ENCODE assay signal across 1 cellular context in the genomic region with DNA sequence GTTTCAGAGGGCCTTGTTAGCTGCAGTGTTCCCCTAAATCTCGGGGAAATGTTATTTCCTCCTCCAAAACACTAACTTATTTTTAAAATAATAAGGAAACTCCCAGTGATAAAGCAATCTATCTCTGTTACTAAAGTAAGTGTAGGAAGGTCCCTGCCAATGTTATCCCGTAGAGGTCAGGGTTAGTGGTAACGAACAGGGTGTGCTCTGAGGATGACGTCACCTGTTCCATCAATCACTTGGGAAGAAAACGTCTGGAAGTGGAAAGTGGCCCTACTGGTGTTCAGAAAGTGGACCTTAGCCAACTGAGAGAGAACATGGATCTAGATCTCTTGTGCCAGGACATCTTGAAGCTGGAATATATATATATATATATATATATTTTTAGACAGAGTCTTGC.
A peak's percentile ranks its signal among the peaks of the same experiment; 100 is the strongest.
TF ChIP-seq lines count a peak whose summit lies in the region.

No MANE protein-coding gene starts in this region.

TF ChIP-seq in K562, 482 proteins besides CTCF, POLR2A, EP300 and RAD21 (continued from another document):
- TF ChIP-seq, protein P1, sequence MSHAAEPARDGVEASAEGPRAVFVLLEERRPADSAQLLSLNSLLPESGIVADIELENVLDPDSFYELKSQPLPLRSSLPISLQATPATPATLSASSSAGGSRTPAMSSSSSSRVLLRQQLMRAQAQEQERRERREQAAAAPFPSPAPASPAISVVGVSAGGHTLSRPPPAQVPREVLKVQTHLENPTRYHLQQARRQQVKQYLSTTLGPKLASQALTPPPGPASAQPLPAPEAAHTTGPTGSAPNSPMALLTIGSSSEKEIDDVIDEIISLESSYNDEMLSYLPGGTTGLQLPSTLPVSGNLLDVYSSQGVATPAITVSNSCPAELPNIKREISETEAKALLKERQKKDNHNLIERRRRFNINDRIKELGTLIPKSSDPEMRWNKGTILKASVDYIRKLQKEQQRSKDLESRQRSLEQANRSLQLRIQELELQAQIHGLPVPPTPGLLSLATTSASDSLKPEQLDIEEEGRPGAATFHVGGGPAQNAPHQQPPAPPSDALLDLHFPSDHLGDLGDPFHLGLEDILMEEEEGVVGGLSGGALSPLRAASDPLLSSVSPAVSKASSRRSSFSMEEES (CRISPR knock-in tag; IDR thresholded peaks at IDR 0.05): no peak
- TF ChIP-seq COPS2 (conservative IDR thresholded peaks at IDR 0.05) (no peak), PPARD (CRISPR knock-in tag; IDR thresholded peaks at IDR 0.05) (no peak), ESRRB (CRISPR knock-in tag; IDR thresholded peaks at IDR 0.05; ENCODE audit: borderline replicate concordance) (no peak), MAFK (IDR thresholded peaks at IDR 0.05; ENCODE audit: low read length) (no peak), JUND (IDR thresholded peaks at IDR 0.05; ENCODE audit: borderline replicate concordance, low read depth, low read length) (peak; percentile 95), JUND (tag; IDR thresholded peaks at IDR 0.05; ENCODE audit: borderline replicate concordance, low read depth, low read length) (peak; percentile 95), ZNF41 (CRISPR knock-in tag; conservative IDR thresholded peaks at IDR 0.05) (no peak), SOX6 (IDR thresholded peaks at IDR 0.05) (no peak), NCOA6 (IDR thresholded peaks at IDR 0.05) (no peak), ZNF253 (CRISPR knock-in tag; conservative IDR thresholded peaks at IDR 0.05) (no peak), SMARCA4 (IDR thresholded peaks at IDR 0.05) (no peak), PTTG1 (tag; IDR thresholded peaks at IDR 0.05; ENCODE audit: low read depth) (no peak), ZNF830 (CRISPR knock-in tag; IDR thresholded peaks at IDR 0.05) (no peak), DPF2 (IDR thresholded peaks at IDR 0.05) (no peak), HNRNPLL (IDR thresholded peaks at IDR 0.05; ENCODE audit: low read depth, low read length, poor library complexity, severe bottlenecking) (no peak), ZNF232 (CRISPR knock-in tag; IDR thresholded peaks at IDR 0.05) (no peak), DACH1 (IDR thresholded peaks at IDR 0.05; ENCODE audit: partially characterized antibody) (no peak), ZFPM2 (CRISPR knock-in tag; IDR thresholded peaks at IDR 0.05) (no peak), SRSF1 (IDR thresholded peaks at IDR 0.05; ENCODE audit: low read depth, low read length) (no peak), HMGN3 (IDR thresholded peaks at IDR 0.05; ENCODE audit: borderline replicate concordance, extremely low read depth, insufficient read length, low read depth, low read length) (no peak), U2AF2 (optimal IDR thresholded peaks at IDR 0.05; ENCODE audit: low read depth, low read length) (no peak)
- TF ChIP-seq, protein P2, sequence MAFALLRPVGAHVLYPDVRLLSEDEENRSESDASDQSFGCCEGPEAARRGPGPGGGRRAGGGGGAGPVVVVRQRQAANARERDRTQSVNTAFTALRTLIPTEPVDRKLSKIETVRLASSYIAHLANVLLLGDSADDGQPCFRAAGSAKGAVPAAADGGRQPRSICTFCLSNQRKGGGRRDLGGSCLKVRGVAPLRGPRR (CRISPR knock-in tag; IDR thresholded peaks at IDR 0.05): no peak
- TF ChIP-seq, protein P3, sequence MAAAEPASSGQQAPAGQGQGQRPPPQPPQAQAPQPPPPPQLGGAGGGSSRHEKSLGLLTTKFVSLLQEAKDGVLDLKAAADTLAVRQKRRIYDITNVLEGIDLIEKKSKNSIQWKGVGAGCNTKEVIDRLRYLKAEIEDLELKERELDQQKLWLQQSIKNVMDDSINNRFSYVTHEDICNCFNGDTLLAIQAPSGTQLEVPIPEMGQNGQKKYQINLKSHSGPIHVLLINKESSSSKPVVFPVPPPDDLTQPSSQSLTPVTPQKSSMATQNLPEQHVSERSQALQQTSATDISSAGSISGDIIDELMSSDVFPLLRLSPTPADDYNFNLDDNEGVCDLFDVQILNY (CRISPR knock-in tag; IDR thresholded peaks at IDR 0.05): no peak
- TF ChIP-seq, protein P4, sequence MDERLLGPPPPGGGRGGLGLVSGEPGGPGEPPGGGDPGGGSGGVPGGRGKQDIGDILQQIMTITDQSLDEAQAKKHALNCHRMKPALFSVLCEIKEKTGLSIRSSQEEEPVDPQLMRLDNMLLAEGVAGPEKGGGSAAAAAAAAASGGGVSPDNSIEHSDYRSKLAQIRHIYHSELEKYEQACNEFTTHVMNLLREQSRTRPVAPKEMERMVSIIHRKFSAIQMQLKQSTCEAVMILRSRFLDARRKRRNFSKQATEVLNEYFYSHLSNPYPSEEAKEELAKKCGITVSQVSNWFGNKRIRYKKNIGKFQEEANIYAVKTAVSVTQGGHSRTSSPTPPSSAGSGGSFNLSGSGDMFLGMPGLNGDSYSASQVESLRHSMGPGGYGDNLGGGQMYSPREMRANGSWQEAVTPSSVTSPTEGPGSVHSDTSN (CRISPR knock-in tag; IDR thresholded peaks at IDR 0.05; ENCODE audit: low read depth): 0 out of 2 replicates have a peak, but pooled peaks have one; percentile 30
- TF ChIP-seq, protein P4 (tag; conservative IDR thresholded peaks at IDR 0.05; ENCODE audit: low read depth): peak; percentile 83
- TF ChIP-seq, protein P5, sequence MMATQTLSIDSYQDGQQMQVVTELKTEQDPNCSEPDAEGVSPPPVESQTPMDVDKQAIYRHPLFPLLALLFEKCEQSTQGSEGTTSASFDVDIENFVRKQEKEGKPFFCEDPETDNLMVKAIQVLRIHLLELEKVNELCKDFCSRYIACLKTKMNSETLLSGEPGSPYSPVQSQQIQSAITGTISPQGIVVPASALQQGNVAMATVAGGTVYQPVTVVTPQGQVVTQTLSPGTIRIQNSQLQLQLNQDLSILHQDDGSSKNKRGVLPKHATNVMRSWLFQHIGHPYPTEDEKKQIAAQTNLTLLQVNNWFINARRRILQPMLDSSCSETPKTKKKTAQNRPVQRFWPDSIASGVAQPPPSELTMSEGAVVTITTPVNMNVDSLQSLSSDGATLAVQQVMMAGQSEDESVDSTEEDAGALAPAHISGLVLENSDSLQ (IDR thresholded peaks at IDR 0.05): peak; percentile 81
